In the genomic region with DNA sequence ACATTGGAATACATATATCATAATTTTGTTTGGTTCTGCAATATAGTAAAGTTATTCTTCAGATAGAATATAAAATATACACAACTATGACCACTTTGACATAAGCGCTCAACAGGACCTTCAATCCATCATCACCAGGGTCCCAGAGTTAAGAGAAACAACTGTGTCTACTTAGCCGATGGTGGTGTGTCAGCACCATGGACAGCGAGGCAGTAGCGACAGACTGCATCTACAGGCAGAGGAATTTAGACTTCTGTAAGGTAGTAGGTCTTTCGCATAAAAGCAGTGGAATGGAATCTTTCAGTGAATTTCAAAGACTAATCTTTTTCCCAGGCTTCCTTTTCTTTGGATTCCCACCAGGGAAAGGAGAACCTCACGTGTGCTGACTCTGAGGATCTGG, we compare ENCODE assay signal across 1 cellular context.
TF ChIP-seq lines count a peak whose summit lies in the region.

No MANE protein-coding gene starts in this region.

TF ChIP-seq in HepG2, 621 proteins besides CTCF, POLR2A, EP300 and RAD21 (continued from another document and continues in another):
- TF ChIP-seq, protein P1, sequence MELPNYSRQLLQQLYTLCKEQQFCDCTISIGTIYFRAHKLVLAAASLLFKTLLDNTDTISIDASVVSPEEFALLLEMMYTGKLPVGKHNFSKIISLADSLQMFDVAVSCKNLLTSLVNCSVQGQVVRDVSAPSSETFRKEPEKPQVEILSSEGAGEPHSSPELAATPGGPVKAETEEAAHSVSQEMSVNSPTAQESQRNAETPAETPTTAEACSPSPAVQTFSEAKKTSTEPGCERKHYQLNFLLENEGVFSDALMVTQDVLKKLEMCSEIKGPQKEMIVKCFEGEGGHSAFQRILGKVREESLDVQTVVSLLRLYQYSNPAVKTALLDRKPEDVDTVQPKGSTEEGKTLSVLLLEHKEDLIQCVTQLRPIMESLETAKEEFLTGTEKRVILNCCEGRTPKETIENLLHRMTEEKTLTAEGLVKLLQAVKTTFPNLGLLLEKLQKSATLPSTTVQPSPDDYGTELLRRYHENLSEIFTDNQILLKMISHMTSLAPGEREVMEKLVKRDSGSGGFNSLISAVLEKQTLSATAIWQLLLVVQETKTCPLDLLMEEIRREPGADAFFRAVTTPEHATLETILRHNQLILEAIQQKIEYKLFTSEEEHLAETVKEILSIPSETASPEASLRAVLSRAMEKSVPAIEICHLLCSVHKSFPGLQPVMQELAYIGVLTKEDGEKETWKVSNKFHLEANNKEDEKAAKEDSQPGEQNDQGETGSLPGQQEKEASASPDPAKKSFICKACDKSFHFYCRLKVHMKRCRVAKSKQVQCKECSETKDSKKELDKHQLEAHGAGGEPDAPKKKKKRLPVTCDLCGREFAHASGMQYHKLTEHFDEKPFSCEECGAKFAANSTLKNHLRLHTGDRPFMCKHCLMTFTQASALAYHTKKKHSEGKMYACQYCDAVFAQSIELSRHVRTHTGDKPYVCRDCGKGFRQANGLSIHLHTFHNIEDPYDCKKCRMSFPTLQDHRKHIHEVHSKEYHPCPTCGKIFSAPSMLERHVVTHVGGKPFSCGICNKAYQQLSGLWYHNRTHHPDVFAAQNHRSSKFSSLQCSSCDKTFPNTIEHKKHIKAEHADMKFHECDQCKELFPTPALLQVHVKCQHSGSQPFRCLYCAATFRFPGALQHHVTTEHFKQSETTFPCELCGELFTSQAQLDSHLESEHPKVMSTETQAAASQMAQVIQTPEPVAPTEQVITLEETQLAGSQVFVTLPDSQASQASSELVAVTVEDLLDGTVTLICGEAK (IDR thresholded peaks at IDR 0.05), result no peak
- TF ChIP-seq, protein P1 (CRISPR knock-in tag; IDR thresholded peaks at IDR 0.05), result no peak; the same call in 1 of the 2 replicates
- TF ChIP-seq ATF1 (CRISPR knock-in tag; IDR thresholded peaks at IDR 0.05) (no peak), ARID2 (CRISPR knock-in tag; IDR thresholded peaks at IDR 0.05; ENCODE audit: borderline replicate concordance) (no peak), ZNF235 (CRISPR knock-in tag; IDR thresholded peaks at IDR 0.05; ENCODE audit: borderline replicate concordance) (peak; percentile 51; the same call in 1 of the 2 replicates), ZNF780A (CRISPR knock-in tag; IDR thresholded peaks at IDR 0.05) (no peak), AGO2 (optimal IDR thresholded peaks at IDR 0.05; ENCODE audit: low read depth, low read length) (no peak), ZNF501 (CRISPR knock-in tag; IDR thresholded peaks at IDR 0.05) (no peak), ZSCAN12 (CRISPR knock-in tag; IDR thresholded peaks at IDR 0.05) (peak; percentile 95), ZNF33B (CRISPR knock-in tag; IDR thresholded peaks at IDR 0.05) (no peak), ZKSCAN1 (IDR thresholded peaks at IDR 0.05; ENCODE audit: low read length) (no peak), ZNF350 (CRISPR knock-in tag; IDR thresholded peaks at IDR 0.05; ENCODE audit: borderline replicate concordance, low read depth) (no peak), CHD2 (IDR thresholded peaks at IDR 0.05; ENCODE audit: low read depth, low read length) (no peak), ZNF17 (CRISPR knock-in tag; IDR thresholded peaks at IDR 0.05) (no peak), GPN1 (CRISPR knock-in tag; IDR thresholded peaks at IDR 0.05; ENCODE audit: borderline replicate concordance) (no peak), KMT2B (CRISPR knock-in tag; IDR thresholded peaks at IDR 0.05) (peak; percentile 88), NFYC (CRISPR knock-in tag; IDR thresholded peaks at IDR 0.05) (peak; percentile 50; the same call in 1 of the 2 replicates), ZNF296 (CRISPR knock-in tag; conservative IDR thresholded peaks at IDR 0.05) (0 out of 2 replicates have a peak, but pooled peaks have one; percentile 57), ZNF205 (CRISPR knock-in tag; IDR thresholded peaks at IDR 0.05) (peak; percentile 92), ELF3 (CRISPR knock-in tag; IDR thresholded peaks at IDR 0.05) (peak; percentile 87), TBP (CRISPR knock-in tag; IDR thresholded peaks at IDR 0.05) (no peak), ATF7-NPFF (CRISPR knock-in tag; IDR thresholded peaks at IDR 0.05; ENCODE audit: low read depth) (0 out of 2 replicates have a peak, but pooled peaks have one; percentile 47), ZNF224 (CRISPR knock-in tag; IDR thresholded peaks at IDR 0.05) (no peak)
- TF ChIP-seq, protein P2, sequence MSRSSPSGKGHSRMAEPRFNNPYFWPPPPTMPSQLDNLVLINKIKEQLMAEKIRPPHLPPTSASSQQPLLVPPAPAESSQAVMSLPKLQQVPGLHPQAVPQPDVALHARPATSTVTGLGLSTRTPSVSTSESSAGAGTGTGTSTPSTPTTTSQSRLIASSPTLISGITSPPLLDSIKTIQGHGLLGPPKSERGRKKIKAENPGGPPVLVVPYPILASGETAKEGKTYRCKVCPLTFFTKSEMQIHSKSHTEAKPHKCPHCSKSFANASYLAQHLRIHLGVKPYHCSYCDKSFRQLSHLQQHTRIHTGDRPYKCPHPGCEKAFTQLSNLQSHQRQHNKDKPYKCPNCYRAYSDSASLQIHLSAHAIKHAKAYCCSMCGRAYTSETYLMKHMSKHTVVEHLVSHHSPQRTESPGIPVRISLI (CRISPR knock-in tag; IDR thresholded peaks at IDR 0.05; ENCODE audit: borderline replicate concordance), result no peak
- TF ChIP-seq, protein P3, sequence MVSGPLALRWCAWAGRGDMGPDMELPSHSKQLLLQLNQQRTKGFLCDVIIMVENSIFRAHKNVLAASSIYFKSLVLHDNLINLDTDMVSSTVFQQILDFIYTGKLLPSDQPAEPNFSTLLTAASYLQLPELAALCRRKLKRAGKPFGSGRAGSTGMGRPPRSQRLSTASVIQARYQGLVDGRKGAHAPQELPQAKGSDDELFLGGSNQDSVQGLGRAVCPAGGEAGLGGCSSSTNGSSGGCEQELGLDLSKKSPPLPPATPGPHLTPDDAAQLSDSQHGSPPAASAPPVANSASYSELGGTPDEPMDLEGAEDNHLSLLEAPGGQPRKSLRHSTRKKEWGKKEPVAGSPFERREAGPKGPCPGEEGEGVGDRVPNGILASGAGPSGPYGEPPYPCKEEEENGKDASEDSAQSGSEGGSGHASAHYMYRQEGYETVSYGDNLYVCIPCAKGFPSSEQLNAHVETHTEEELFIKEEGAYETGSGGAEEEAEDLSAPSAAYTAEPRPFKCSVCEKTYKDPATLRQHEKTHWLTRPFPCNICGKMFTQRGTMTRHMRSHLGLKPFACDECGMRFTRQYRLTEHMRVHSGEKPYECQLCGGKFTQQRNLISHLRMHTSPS (CRISPR knock-in tag; IDR thresholded peaks at IDR 0.05; ENCODE audit: low read depth), result no peak
- TF ChIP-seq, protein P4, sequence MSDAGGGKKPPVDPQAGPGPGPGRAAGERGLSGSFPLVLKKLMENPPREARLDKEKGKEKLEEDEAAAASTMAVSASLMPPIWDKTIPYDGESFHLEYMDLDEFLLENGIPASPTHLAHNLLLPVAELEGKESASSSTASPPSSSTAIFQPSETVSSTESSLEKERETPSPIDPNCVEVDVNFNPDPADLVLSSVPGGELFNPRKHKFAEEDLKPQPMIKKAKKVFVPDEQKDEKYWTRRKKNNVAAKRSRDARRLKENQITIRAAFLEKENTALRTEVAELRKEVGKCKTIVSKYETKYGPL (CRISPR knock-in tag; IDR thresholded peaks at IDR 0.05), result peak; percentile 79
- TF ChIP-seq, protein P5, sequence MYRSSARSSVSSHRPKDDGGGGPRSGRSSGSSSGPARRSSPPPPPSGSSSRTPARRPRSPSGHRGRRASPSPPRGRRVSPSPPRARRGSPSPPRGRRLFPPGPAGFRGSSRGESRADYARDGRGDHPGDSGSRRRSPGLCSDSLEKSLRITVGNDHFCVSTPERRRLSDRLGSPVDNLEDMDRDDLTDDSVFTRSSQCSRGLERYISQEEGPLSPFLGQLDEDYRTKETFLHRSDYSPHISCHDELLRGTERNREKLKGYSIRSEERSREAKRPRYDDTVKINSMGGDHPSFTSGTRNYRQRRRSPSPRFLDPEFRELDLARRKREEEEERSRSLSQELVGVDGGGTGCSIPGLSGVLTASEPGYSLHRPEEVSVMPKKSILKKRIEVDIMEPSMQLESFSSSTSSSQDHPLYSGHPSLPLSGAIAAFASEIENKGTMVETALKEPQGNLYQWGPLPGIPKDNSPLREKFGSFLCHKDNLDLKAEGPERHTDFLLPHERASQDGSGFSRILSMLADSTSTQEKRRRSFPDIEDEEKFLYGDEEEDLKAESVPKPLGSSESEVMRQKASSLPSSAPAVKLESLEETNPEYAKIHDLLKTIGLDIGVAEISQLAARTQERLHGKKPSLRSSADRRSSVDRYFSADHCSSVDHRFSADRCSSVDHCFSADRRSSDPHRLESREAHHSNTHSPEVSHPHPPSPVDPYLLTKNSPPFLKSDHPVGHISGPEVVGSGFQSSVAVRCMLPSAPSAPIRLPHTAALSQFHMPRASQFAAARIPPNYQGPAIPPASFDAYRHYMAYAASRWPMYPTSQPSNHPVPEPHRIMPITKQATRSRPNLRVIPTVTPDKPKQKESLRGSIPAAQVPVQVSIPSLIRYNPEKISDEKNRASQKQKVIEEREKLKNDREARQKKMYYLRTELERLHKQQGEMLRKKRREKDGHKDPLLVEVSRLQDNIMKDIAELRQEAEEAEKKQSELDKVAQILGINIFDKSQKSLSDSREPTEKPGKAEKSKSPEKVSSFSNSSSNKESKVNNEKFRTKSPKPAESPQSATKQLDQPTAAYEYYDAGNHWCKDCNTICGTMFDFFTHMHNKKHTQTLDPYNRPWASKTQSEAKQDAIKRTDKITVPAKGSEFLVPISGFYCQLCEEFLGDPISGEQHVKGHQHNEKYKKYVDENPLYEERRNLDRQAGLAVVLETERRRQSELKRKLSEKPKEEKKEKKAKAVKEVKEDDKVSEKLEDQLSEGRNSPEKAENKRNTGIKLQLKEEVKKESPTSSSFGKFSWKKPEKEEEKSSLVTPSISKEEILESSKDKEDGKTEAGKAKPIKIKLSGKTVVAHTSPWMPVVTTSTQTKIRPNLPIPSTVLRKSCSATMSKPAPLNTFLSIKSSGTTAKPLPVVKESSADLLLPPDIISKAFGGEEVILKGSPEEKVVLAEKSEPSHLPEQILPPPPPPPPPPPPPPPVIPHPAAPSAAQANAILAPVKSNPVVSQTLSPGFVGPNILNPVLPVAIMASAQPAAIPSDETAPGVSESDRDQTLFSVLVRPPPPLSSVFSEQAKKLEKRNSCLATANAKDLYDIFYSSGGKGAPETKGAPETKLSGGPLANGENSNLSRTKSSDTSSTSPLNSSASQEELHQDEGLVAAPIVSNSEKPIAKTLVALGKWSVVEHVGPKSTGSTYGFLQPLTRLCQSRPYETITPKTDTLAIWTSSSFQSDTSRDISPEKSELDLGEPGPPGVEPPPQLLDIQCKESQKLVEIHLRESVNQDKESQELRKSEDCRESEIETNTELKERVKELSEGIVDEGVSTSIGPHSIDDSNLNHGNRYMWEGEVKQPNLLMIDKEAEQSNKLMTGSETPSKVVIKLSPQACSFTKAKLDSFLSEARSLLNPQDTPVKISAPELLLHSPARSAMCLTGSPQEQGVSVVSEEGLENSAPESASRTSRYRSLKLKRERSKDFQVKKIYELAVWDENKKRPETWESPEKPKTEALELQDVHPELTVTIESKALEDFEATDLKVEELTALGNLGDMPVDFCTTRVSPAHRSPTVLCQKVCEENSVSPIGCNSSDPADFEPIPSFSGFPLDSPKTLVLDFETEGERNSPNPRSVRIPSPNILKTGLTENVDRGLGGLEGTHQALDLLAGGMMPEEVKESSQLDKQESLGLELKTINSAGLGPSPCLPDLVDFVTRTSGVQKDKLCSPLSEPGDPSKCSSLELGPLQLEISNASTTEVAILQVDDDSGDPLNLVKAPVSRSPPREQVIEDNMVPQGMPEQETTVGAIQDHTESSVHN (CRISPR knock-in tag; IDR thresholded peaks at IDR 0.05), result no peak
- TF ChIP-seq, protein P6, sequence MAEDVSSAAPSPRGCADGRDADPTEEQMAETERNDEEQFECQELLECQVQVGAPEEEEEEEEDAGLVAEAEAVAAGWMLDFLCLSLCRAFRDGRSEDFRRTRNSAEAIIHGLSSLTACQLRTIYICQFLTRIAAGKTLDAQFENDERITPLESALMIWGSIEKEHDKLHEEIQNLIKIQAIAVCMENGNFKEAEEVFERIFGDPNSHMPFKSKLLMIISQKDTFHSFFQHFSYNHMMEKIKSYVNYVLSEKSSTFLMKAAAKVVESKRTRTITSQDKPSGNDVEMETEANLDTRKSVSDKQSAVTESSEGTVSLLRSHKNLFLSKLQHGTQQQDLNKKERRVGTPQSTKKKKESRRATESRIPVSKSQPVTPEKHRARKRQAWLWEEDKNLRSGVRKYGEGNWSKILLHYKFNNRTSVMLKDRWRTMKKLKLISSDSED (CRISPR knock-in tag; IDR thresholded peaks at IDR 0.05), result no peak
